Comparison of ENCODE assay signal across 1 cellular context in genomic region chr4:1943928-1944327, GRCh38.
TF ChIP-seq lines count a peak whose summit lies in the region.

No MANE protein-coding gene starts in this region.

TF ChIP-seq in GM23338, 12 proteins besides CTCF, POLR2A, EP300 and RAD21 (continued from another document):
- TF ChIP-seq ZNF462 (CRISPR knock-in tag; IDR thresholded peaks at IDR 0.05) (no peak), CREB1 (CRISPR knock-in tag; IDR thresholded peaks at IDR 0.05; ENCODE audit: low read depth) (no peak)
